20 cellular contexts compared by ENCODE assay signal in the genomic region with DNA sequence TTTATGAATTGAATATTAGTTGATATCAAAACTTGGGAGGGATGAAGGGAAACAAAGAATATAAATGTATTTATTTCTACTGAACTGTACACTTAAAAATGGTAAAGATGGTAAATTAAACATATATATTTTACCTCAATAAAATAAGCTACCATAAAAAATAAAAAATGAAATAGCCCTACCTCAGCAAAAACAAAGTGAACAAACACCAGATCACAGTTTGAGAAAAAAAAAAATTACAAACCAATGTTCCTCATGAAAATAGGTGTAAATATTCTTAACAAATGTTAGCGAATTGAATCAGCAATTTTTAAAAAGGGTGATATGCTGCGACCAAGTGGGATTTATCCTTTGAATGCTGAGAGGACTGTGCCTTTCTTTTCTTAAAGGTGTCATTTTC. TPM values are rescaled to one million over a fixed set of nuclear protein-coding genes. Genes with fewer than 3 reads are reported as not detected.
DNase-seq lines count a peak whose midpoint lies in the region; ATAC-seq, FAIRE-seq and TF ChIP-seq lines count a peak whose summit lies in the region.
"Had no signal": no experiment of that assay in that cellular context is flagged by ENCODE, and none has a peak within 500 bp of the region (broad histone marks: within the 10 kb centered on the region; RNA-seq: fewer than 3 reads in every experiment).

No MANE protein-coding gene starts in this region.

- DNase-seq in HCT116 (ENCODE audit: low read depth, low spot score) = no peak
- no peak for DNase-seq in PC-3
- no peak for DNase-seq in nephron progenitor cell
- DNase-seq in GM12891 (ENCODE audit: insufficient read length, low spot score) = no peak
- no peak for DNase-seq in activated T-cell treated with anti-CD3 and anti-CD28 coated beads, Interleukin-2, amount 50 U/mL, for 48 hours
- DNase-seq: BE2C; Caco-2; CD4-positive, alpha-beta memory T cell; DMS 273 treated with DMSO at 0.1 percent for 48 hours; DMS79 treated with DMSO at 0.1 percent for 48 hours; KBM-7; NCI-H1092 treated with DMSO at 0.1 percent for 48 hours; NCI-H1436 treated with DMSO at 0.1 percent for 48 hours; NCI-H2029; NCI-H524 treated with DMSO at 0.1 percent for 48 hours; RPMI8226; SHP77; SW 1271 had no signal

- H3K79me2 ChIP-seq in HCT116 (ENCODE audit: insufficient read depth, low read length) (no peaks in the 10 kb centered on the region), PC-3 (ENCODE audit: low read length) (no peaks in the 10 kb centered on the region)

- ATAC-seq in HCT116 (no peak), PC-3 (no peak), GM21723 (IDR thresholded peaks at IDR 0.05; ENCODE audit: unreplicated experiment) (no peak)

- intact Hi-C loops in HCT116 (cut with micrococcal nuclease) = no loop called here
- intact Hi-C loops in PC-3 (cut with micrococcal nuclease) = loop anchor here (5.0 kb wide), 3 partner anchors 166 to 251 kb away; partner anchors contain the start of gene POM121L2

- no peak for TF ChIP-seq POLR2A in HCT116 (IDR thresholded peaks at IDR 0.05; ENCODE audit: borderline replicate concordance, extremely low read depth, insufficient read depth, insufficient read length)
- TF ChIP-seq POLR2A in GM12891 (IDR thresholded peaks at IDR 0.05; ENCODE audit: low read depth, low read length) = no peak

- H3K9me2 ChIP-seq in HCT116 (ENCODE audit: insufficient read depth) (no peaks in the 10 kb centered on the region), PC-3 (replicated peaks; ENCODE audit: low read length) (no peaks in the 10 kb centered on the region)

- no peaks in the 10 kb centered on the region for H3K36me3 Mint-ChIP-seq in nephron progenitor cell (ENCODE audit: low read depth)

- peak overlapping the region; percentile 95 for H2AFZ ChIP-seq in HCT116 (ENCODE audit: low read depth, low read length, poor library complexity, severe bottlenecking)
- peak overlapping the region; percentile 99; the same call in 1 of the 2 replicates for H2AFZ ChIP-seq in PC-3 (ENCODE audit: low read length)

- no peak overlapping the region for H3K9ac ChIP-seq in BLaER1 treated with 17β-estradiol and CSF1 and Interleukin-3, amounts not matched to agents 10 nM and 100 nM
- H3K9ac ChIP-seq in HCT116 (ENCODE audit: low read length) = no peak overlapping the region
- no peak overlapping the region for H3K9ac ChIP-seq in PC-3 (ENCODE audit: low read length)

- no peaks in the 10 kb centered on the region for H4K20me1 ChIP-seq in BLaER1 treated with 17β-estradiol and CSF1 and Interleukin-3, amounts not matched to agents 10 nM and 100 nM
- H4K20me1 ChIP-seq in HCT116 (ENCODE audit: insufficient read depth) (no peaks in the 10 kb centered on the region), PC-3 (ENCODE audit: low read length) (no peaks in the 10 kb centered on the region)

- H3K4me3 Mint-ChIP-seq in nephron progenitor cell = peak overlapping the region; percentile 94

- TF ChIP-seq CTCF in HCT116 (IDR thresholded peaks at IDR 0.05 in 2 of 3, conservative IDR thresholded peaks at IDR 0.05 in 1 of 3; ENCODE audit: borderline replicate concordance in 1 of 3, insufficient read depth in 1 of 3, low read depth in 2 of 3, low read length in 2 of 3) (no peak), PC-3 (conservative IDR thresholded peaks at IDR 0.05; ENCODE audit: low read depth, low read length) (no peak), nephron progenitor cell (IDR thresholded peaks at IDR 0.05) (no peak)

- BruUV-seq in HCT116 (replicated peaks; lab: Mats Ljungman, UMichigan) = no TSS peak
- no TSS peak for BruUV-seq in PC-3 (replicated peaks; lab: Mats Ljungman, UMichigan)

- POLR2A ChIA-PET in HCT116 (lab: Charles Lee) = no interaction called here
- POLR2A ChIA-PET in PC-3 (lab: Charles Lee; ENCODE audit: unreplicated experiment) = no interaction called here

- peak overlapping the region in 9 of 11 experiments; percentile 17 to 92 (median 77); a peak in 11 of 22 replicates for H3K4me2 ChIP-seq in BLaER1 treated with 17β-estradiol and CSF1 and Interleukin-3, amounts not matched to agents 10 nM and 100 nM
- H3K4me2 ChIP-seq in HCT116 (ENCODE audit: low read length) (peak overlapping the region; percentile 74), PC-3 (ENCODE audit: low read length) (peak overlapping the region; percentile 97)

- no peaks in the 10 kb centered on the region for H3K27me3 ChIP-seq in BLaER1 treated with 17β-estradiol and CSF1 and Interleukin-3, amounts not matched to agents 10 nM and 100 nM
- H3K27me3 ChIP-seq in HCT116 (ENCODE audit: insufficient read depth, low read length) = no peaks in the 10 kb centered on the region
- no peaks in the 10 kb centered on the region for H3K27me3 ChIP-seq in PC-3 (ENCODE audit: low read length)

- no peak overlapping the region for H3K27ac Mint-ChIP-seq in nephron progenitor cell

- no peaks in the 10 kb centered on the region for H3K36me3 ChIP-seq in BLaER1 treated with 17β-estradiol and CSF1 and Interleukin-3, amounts not matched to agents 10 nM and 100 nM
- H3K36me3 ChIP-seq in HCT116 (ENCODE audit: control insufficient read depth in 1 of 2, insufficient read depth in 2 of 2, low read length in 2 of 2) = no peaks in the 10 kb centered on the region
- H3K36me3 ChIP-seq in PC-3 (ENCODE audit: low read depth, low read length) = no peaks in the 10 kb centered on the region
- H3K36me3 ChIP-seq: BE2C had no signal

- no peak overlapping the region for H3K27ac ChIP-seq in BLaER1 treated with 17β-estradiol and CSF1 and Interleukin-3, amounts not matched to agents 10 nM and 100 nM
- no peak overlapping the region for H3K27ac ChIP-seq in HCT116 (ENCODE audit: low read depth, low read length)
- H3K27ac ChIP-seq in PC-3 (ENCODE audit: low read length) = no peak overlapping the region

- no peak overlapping the region for H3K4me3 ChIP-seq in BLaER1 treated with 17β-estradiol and CSF1 and Interleukin-3, amounts not matched to agents 10 nM and 100 nM
- H3K4me3 ChIP-seq in HCT116 (replicated peaks in 1 of 2; ENCODE audit: low read depth in 1 of 2, low read length in 2 of 2) (no peak overlapping the region), PC-3 (ENCODE audit: low read length) (peak overlapping the region; percentile 86)

- RAD21 ChIA-PET in HCT116 (lab: Charles Lee; ENCODE audit: low non-redundant PET in 1 of 2, low total read pairs in 2 of 2, uncharacterized antibody in 2 of 2, unreplicated experiment in 2 of 2) = no interaction called here

- H3K9me3 Mint-ChIP-seq in nephron progenitor cell = no peaks in the 10 kb centered on the region

- H3K27me3 Mint-ChIP-seq in nephron progenitor cell (ENCODE audit: low read depth, poor library complexity) = peaks cover 54% of the 10 kb centered on the region

- H3K4me1 Mint-ChIP-seq in nephron progenitor cell = peaks cover 12% of the 10 kb centered on the region

- FAIRE-seq in GM12891 (lab: Jason Lieb, UNC) = no peak

- no peak for TF ChIP-seq RAD21 in HCT116 (IDR thresholded peaks at IDR 0.05; ENCODE audit: low read depth)

- CTCF ChIA-PET in HCT116 (lab: Charles Lee) (no interaction called here), PC-3 (lab: Charles Lee) (no interaction called here)

- H3K4me1 ChIP-seq in BLaER1 treated with 17β-estradiol and CSF1 and Interleukin-3, amounts not matched to agents 10 nM and 100 nM = peaks cover 0 to 16% (median 9%) of the 10 kb centered on the region in 10 experiments; a peak in 15 of 20 replicates
- peaks cover 2 to 22% of the 10 kb centered on the region in 2 experiments; a peak in 2 of 4 replicates for H3K4me1 ChIP-seq in HCT116 (ENCODE audit: control insufficient read depth in 1 of 2, insufficient read depth in 2 of 2, low read length in 2 of 2)
- H3K4me1 ChIP-seq in PC-3 (ENCODE audit: insufficient read depth, low read length) = peaks cover 8% of the 10 kb centered on the region; the same call in 1 of the 2 replicates
- H3K4me1 ChIP-seq: Caco-2 had no signal

- H3K9me3 ChIP-seq in BLaER1 treated with 17β-estradiol and CSF1 and Interleukin-3, amounts not matched to agents 10 nM and 100 nM (replicated peaks in 1 of 11) = peaks cover 0 to 3% (median under 1%) of the 10 kb centered on the region in 11 experiments; a peak in 4 of 22 replicates
- no peaks in the 10 kb centered on the region for H3K9me3 ChIP-seq in HCT116 (ENCODE audit: control insufficient read depth in 1 of 2, insufficient read depth in 1 of 2, low read depth in 1 of 2, low read length in 2 of 2)
- H3K9me3 ChIP-seq in PC-3 (ENCODE audit: low read length) = no peaks in the 10 kb centered on the region
- H3K9me3 ChIP-seq: Caco-2 had no signal

- H3F3A ChIP-seq in PC-3 (ENCODE audit: low read length, unreplicated experiment) = peaks cover 13% of the 10 kb centered on the region

TF ChIP-seq in HCT116, 20 proteins besides CTCF, POLR2A, EP300 and RAD21 (continues in another document):
- TF ChIP-seq ZNF274 (IDR thresholded peaks at IDR 0.05; ENCODE audit: low read depth, low read length) = no peak
- no peak for TF ChIP-seq CBX3 (IDR thresholded peaks at IDR 0.05; ENCODE audit: low read depth)
- TF ChIP-seq FOSL1 (IDR thresholded peaks at IDR 0.05; ENCODE audit: low read depth) = no peak
- no peak for TF ChIP-seq TCF7L2 (IDR thresholded peaks at IDR 0.05; ENCODE audit: borderline replicate concordance, extremely low read depth, insufficient read depth, insufficient read length)
- no peak for TF ChIP-seq YY1 (IDR thresholded peaks at IDR 0.05; ENCODE audit: extremely low read depth, insufficient replicate concordance, low read depth, low read length)
- TF ChIP-seq EGR1 (IDR thresholded peaks at IDR 0.05; ENCODE audit: low read depth) = no peak
- TF ChIP-seq ATF3 (IDR thresholded peaks at IDR 0.05) = no peak

TF ChIP-seq in GM12891, 5 proteins besides CTCF, POLR2A, EP300 and RAD21:
- TF ChIP-seq TAF1 (IDR thresholded peaks at IDR 0.05; ENCODE audit: low read depth, low read length) = no peak
- no peak for TF ChIP-seq POLR2AphosphoS5 (IDR thresholded peaks at IDR 0.05; ENCODE audit: low read depth, low read length)
- no peak for TF ChIP-seq SPI1 (IDR thresholded peaks at IDR 0.05; ENCODE audit: low read depth, low read length)
- TF ChIP-seq POU2F2 (IDR thresholded peaks at IDR 0.05; ENCODE audit: low read depth, low read length) = no peak
- no peak for TF ChIP-seq PAX5 (IDR thresholded peaks at IDR 0.05; ENCODE audit: insufficient read depth, low read length, severe bottlenecking)
TF ChIP-seq in GM12891: peak in this region for 0.

RNA-seq across cellular contexts. Expression of gene ZNF184, which starts 28.3 kb away (rescaled TPM):
- total RNA-seq in HCT116 (2021; ENCODE audit: unreplicated experiment) (9.4 TPM), PC-3 (2014; rRNA removed) (7.0 and 10.2 TPM in 2 replicates)
- polyA plus RNA-seq in HCT116 (2012) = 2.5 and 3.9 TPM in 2 replicates
- polyA plus RNA-seq in GM12891 (2012; ENCODE audit: low read depth, missing spikeins) = 2.2 TPM
